ENCODE assay signal across 3 cellular contexts in the genomic region with DNA sequence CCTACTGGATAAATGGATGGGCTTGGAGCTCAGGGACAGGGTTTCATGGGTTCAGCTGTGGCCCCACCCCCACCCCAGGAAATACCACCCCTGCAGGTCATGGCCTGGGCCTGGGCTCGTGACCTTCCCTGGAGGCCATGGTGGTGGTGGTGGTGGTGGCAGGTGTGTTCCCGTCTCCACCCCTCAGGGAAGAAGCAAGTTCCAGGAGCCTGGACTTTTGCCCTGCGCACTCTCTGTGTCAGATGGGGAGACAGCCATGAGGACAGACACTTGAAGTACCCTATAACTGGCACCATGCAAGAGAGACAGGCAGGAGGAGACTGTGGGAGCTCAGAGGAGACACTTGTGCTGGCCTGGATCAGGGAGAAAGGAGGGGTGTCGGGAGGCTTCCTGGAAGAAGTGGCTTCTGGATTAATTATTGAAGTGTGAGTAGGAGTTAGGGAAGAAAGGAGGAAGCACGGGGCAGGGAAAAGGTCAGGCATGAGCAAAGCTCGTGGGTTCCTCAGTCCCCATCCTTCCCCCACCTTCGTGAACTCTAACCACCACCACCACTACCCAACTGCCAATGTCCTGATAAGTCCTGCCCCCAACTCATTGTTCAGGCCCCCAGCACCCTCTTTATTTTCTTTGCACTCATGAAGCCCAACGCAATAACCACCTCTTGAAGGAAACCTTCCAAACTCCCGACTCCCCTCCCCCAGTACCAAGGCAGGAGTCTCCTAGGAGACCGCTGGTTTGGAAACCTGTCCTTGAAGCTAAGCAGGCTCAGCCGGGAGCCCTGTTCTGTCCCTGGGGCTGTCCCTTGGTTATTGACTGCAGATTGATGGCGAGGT.
TF ChIP-seq lines count a peak whose summit lies in the region.

No MANE protein-coding gene starts in this region.

TF ChIP-seq in SK-N-SH treated with all-trans-retinoic acid at 6 μM for 48 hours, 23 proteins besides CTCF, POLR2A, EP300 and RAD21:
- TF ChIP-seq SNAI2 (CRISPR knock-in tag; IDR thresholded peaks at IDR 0.05) (no peak), ESRRG (CRISPR knock-in tag; IDR thresholded peaks at IDR 0.05) (no peak), ZFP3 (CRISPR knock-in tag; IDR thresholded peaks at IDR 0.05) (peak; percentile 71; the same call in 1 of the 2 replicates)

TF ChIP-seq in SK-N-SH, 30 proteins besides CTCF, POLR2A, EP300 and RAD21:
- TF ChIP-seq TEAD4 (IDR thresholded peaks at IDR 0.05; ENCODE audit: borderline replicate concordance, insufficient read depth) = no peak
- TF ChIP-seq, protein P1, sequence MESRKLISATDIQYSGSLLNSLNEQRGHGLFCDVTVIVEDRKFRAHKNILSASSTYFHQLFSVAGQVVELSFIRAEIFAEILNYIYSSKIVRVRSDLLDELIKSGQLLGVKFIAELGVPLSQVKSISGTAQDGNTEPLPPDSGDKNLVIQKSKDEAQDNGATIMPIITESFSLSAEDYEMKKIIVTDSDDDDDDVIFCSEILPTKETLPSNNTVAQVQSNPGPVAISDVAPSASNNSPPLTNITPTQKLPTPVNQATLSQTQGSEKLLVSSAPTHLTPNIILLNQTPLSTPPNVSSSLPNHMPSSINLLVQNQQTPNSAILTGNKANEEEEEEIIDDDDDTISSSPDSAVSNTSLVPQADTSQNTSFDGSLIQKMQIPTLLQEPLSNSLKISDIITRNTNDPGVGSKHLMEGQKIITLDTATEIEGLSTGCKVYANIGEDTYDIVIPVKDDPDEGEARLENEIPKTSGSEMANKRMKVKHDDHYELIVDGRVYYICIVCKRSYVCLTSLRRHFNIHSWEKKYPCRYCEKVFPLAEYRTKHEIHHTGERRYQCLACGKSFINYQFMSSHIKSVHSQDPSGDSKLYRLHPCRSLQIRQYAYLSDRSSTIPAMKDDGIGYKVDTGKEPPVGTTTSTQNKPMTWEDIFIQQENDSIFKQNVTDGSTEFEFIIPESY (IDR thresholded peaks at IDR 0.05; ENCODE audit: borderline replicate concordance, low read depth) = no peak
- no peak for TF ChIP-seq SIN3A (IDR thresholded peaks at IDR 0.05; ENCODE audit: borderline replicate concordance, low read depth, low read length)
- TF ChIP-seq FOXJ3 (CRISPR knock-in tag; IDR thresholded peaks at IDR 0.05) = no peak
- TF ChIP-seq, protein P2, sequence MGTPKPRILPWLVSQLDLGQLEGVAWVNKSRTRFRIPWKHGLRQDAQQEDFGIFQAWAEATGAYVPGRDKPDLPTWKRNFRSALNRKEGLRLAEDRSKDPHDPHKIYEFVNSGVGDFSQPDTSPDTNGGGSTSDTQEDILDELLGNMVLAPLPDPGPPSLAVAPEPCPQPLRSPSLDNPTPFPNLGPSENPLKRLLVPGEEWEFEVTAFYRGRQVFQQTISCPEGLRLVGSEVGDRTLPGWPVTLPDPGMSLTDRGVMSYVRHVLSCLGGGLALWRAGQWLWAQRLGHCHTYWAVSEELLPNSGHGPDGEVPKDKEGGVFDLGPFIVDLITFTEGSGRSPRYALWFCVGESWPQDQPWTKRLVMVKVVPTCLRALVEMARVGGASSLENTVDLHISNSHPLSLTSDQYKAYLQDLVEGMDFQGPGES (IDR thresholded peaks at IDR 0.05; ENCODE audit: low read depth, low read length) = no peak
- TF ChIP-seq RCOR1 (IDR thresholded peaks at IDR 0.05; ENCODE audit: low read length) = no peak
- no peak for TF ChIP-seq ELF1 (IDR thresholded peaks at IDR 0.05)
TF ChIP-seq in SK-N-SH: peak in this region for 0.

TF ChIP-seq in GM12878, 131 proteins besides CTCF, POLR2A, EP300 and RAD21:
- TF ChIP-seq SMC3 (IDR thresholded peaks at IDR 0.05; ENCODE audit: borderline replicate concordance, low read length) (no peak), SIN3A (IDR thresholded peaks at IDR 0.05; ENCODE audit: low read depth, low read length) (no peak), JUNB (IDR thresholded peaks at IDR 0.05) (no peak), CHD1 (IDR thresholded peaks at IDR 0.05; ENCODE audit: low read depth, low read length) (no peak), MEF2A (IDR thresholded peaks at IDR 0.05; ENCODE audit: insufficient read depth, low read depth, low read length) (no peak), ZSCAN29 (IDR thresholded peaks at IDR 0.05) (no peak), SMAD1 (IDR thresholded peaks at IDR 0.05; ENCODE audit: low read depth, partially characterized antibody) (no peak)
